10 cellular contexts compared by ENCODE assay signal in the genomic region with DNA sequence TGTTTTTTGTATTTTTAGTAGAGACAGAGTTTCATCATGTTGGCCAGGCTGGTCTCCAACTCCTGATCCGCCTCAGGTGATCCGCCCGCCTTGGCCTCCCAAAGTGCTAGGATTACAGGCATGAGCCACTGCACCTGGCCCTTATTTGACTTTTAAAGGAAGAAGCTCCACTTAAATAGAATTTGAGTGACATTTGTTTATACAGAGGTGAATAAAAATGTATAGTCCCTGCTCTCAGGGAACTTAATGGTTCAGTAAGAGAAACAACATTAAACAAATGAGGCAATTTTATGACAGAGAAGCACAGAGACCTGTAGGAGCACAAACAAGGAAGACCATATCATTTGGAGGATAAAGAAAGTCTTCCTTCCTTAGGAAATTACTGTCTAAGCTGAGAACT.
DNase-seq lines count a peak whose midpoint lies in the region; TF ChIP-seq lines count a peak whose summit lies in the region.
"Had no signal": no experiment of that assay in that cellular context is flagged by ENCODE, and none has a peak within 500 bp of the region (broad histone marks: within the 10 kb centered on the region; RNA-seq: fewer than 3 reads in every experiment).

No MANE protein-coding gene starts in this region.

- no peaks in the 10 kb centered on the region for H3K27me3 ChIP-seq in left ventricle myocardium inferior (ENCODE audit: low read depth)
- H3K27me3 ChIP-seq in transverse colon, result no peaks in the 10 kb centered on the region
- H3K27me3 ChIP-seq: sigmoid colon had no signal

- H3K4me1 Mint-ChIP-seq in chondrocyte (ENCODE audit: low read depth), result peaks cover 59% of the 10 kb centered on the region

- 90 to 100% methylated on average over 1 to 3 of the region's 3 CpGs for WGBS in transverse colon (ENCODE audit: low coverage in 1 of 2), 2 donors

- H3K9me3 Mint-ChIP-seq in chondrocyte (ENCODE audit: low read depth), result no peaks in the 10 kb centered on the region

- intact Hi-C loops in left ventricle myocardium inferior (cut with micrococcal nuclease) (loop anchor here (10.0 kb wide), 1 partner anchor 67 kb away; no protein-coding TSS in a partner anchor), cardiac septum (cut with DNase I) (no loop called here), transverse colon (cut with DNase I; ENCODE audit: low total_unique reads) (no loop called here)

- TF ChIP-seq EP300 in transverse colon (IDR thresholded peaks at IDR 0.05; ENCODE audit: low read depth), result no peak

- TF ChIP-seq CTCF in left ventricle myocardium inferior (IDR thresholded peaks at IDR 0.05; ENCODE audit: borderline replicate concordance) (no peak), chondrocyte (IDR thresholded peaks at IDR 0.05) (no peak), transverse colon (IDR thresholded peaks at IDR 0.05) (no peak)

- DNase-seq in left ventricle myocardium inferior (no peak), cardiac septum (ENCODE audit: low spot score) (no peak), NCI-H526 (lab: John Stamatoyannopoulos, UW) (peak; percentile 85 to 94), chondrocyte (ENCODE audit: low spot score) (no peak), transverse colon (no peak), mesenteric fat pad (ENCODE audit: low spot score) (no peak), NCI-H128 (lab: John Stamatoyannopoulos, UW; ENCODE audit: unreplicated experiment) (no peak)
- DNase-seq in effector CD4-positive, alpha-beta T cell, result no peak
- DNase-seq: sigmoid colon had no signal

- no peaks in the 10 kb centered on the region for H3K9me3 ChIP-seq in left ventricle myocardium inferior (replicated peaks)
- no peaks in the 10 kb centered on the region for H3K9me3 ChIP-seq in transverse colon
- H3K9me3 ChIP-seq: sigmoid colon had no signal

- no peak for TF ChIP-seq POLR2A in transverse colon (IDR thresholded peaks at IDR 0.05)

- no peak overlapping the region for H3K4me3 Mint-ChIP-seq in chondrocyte (ENCODE audit: unreplicated experiment)

- H3K36me3 ChIP-seq in left ventricle myocardium inferior (peaks cover 35% of the 10 kb centered on the region), transverse colon (peaks cover 0 to 7% (median 0%) of the 10 kb centered on the region in 4 donors)

- peak overlapping the region; percentile 14 for H3K4me3 ChIP-seq in left ventricle myocardium inferior
- no peak overlapping the region for H3K4me3 ChIP-seq in transverse colon
- H3K4me3 ChIP-seq: K562, sigmoid colon had no signal

- no peaks in the 10 kb centered on the region for H3K27me3 Mint-ChIP-seq in chondrocyte (ENCODE audit: low read depth)

- peak overlapping the region; percentile 81 for H3K27ac Mint-ChIP-seq in chondrocyte (ENCODE audit: unreplicated experiment)

- H3K4me1 ChIP-seq in left ventricle myocardium inferior (peaks cover 100% of the 10 kb centered on the region), transverse colon (peaks cover 10 to 29% (median 11%) of the 10 kb centered on the region in 4 donors)

- in situ Hi-C loops in transverse colon (cut with MboI; ENCODE audit: low pct_ligation_motif_present in 1 of 4, low pct_unique_long_range_greater_than_20kb in 1 of 4, low sequenced_read_pairs in 3 of 4), result no loop called here

- peaks cover 33% of the 10 kb centered on the region for H3K36me3 Mint-ChIP-seq in chondrocyte (ENCODE audit: low read depth)

- H3K27ac ChIP-seq in left ventricle myocardium inferior (replicated peaks) (peak overlapping the region; percentile 60), transverse colon (peak overlapping the region in 3 of 4 donors; percentile 13 to 32 (median 30))

Comparison
In these comparisons a context has a peak if more than half of its experiments do, and no peak if none do; other contexts are left out.
1. DNase-seq: peak in NCI-H526 (2 of 2); none in left ventricle myocardium inferior (single experiment), cardiac septum (single experiment), chondrocyte (single experiment), transverse colon (single experiment), effector CD4-positive, alpha-beta T cell (single experiment), mesenteric fat pad (single experiment) and NCI-H128 (single experiment).